Comparison of ENCODE assay signal across 16 cellular contexts in the genomic region with DNA sequence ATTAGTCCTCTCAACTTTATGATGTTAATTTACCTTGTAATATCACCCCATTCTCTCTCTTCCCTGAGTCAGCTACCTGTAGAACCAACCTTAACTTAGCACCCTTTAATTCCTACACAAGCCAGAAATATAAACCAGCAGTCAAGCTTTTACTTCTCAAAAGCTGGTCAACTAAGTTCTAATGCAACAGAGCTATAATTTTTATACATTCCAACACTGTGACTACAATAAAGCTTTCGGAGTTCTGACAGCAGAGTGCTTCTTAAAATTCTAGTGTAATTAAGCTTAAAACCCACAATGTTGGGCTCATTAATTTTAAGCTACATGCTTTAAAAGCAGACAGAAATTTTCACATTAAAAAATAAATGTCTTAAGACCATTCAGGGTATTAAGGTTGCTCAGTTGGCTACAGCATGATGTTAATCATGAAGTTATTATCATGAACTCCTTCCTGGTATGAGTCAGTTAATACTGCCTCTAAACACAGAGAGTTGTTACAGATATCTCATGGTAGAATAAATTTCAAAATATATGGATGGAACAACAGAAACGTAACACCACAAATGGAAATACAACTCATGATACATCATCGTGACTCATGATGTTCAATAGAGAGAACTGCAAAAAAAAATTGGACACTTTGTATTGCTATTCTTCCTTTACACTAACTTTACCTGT.
DNase-seq lines count a peak whose midpoint lies in the region; ATAC-seq and TF ChIP-seq lines count a peak whose summit lies in the region.
"Had no signal": no experiment of that assay in that cellular context is flagged by ENCODE, and none has a peak within 500 bp of the region (broad histone marks: within the 10 kb centered on the region; RNA-seq: fewer than 3 reads in every experiment).

No MANE protein-coding gene starts in this region.

- no peaks in the 10 kb centered on the region for H3K36me3 ChIP-seq in breast epithelium

- peak overlapping the region; percentile 97 for H3K27ac Mint-ChIP-seq in MCF 10A (ENCODE audit: low read depth, unreplicated experiment)
- no peak overlapping the region for H3K27ac Mint-ChIP-seq in WTC11
- H3K27ac Mint-ChIP-seq: activated CD8-positive, alpha-beta T cell treated with anti-CD3 and anti-CD28 coated beads, Interleukin-2, amount 10 ng/mL, durations not matched to agents 7 days and 5 days; activated naive CD8-positive, alpha-beta T cell treated with anti-CD3 and anti-CD28 coated beads for 36 hours had no signal

- no peak for ATAC-seq in HG03045 (IDR thresholded peaks at IDR 0.05; ENCODE audit: unreplicated experiment)
- no peak for ATAC-seq in WTC11
- ATAC-seq: activated CD8-positive, alpha-beta T cell treated with anti-CD3 and anti-CD28 coated beads, Interleukin-2, amount 10 ng/mL, durations not matched to agents 7 days and 5 days had no signal

- H3K4me3 Mint-ChIP-seq in MCF 10A (ENCODE audit: unreplicated experiment), result peak overlapping the region; percentile 55
- H3K4me3 Mint-ChIP-seq in WTC11, result no peak overlapping the region
- H3K4me3 Mint-ChIP-seq: activated CD8-positive, alpha-beta T cell treated with anti-CD3 and anti-CD28 coated beads, Interleukin-2, amount 10 ng/mL, durations not matched to agents 7 days and 5 days; activated naive CD8-positive, alpha-beta T cell treated with anti-CD3 and anti-CD28 coated beads for 36 hours had no signal

- no peak for TF ChIP-seq CTCF in MCF 10A (IDR thresholded peaks at IDR 0.05; ENCODE audit: unreplicated experiment)
- no peak for TF ChIP-seq CTCF in breast epithelium (IDR thresholded peaks at IDR 0.05)
- TF ChIP-seq CTCF in astrocyte of the spinal cord (IDR thresholded peaks at IDR 0.05; ENCODE audit: low read depth, low read length), result no peak
- no peak for TF ChIP-seq CTCF in WTC11 (IDR thresholded peaks at IDR 0.05)

- DNase-seq in MCF 10A (ENCODE audit: unreplicated experiment) (peak; percentile 89), breast epithelium (ENCODE audit: low spot score in 2 of 2) (no peak), astrocyte of the spinal cord (ENCODE audit: low read depth, low spot score) (peak; percentile 91), iris pigment epithelial cell (ENCODE audit: low read depth) (peak; percentile 96), DMS 273 (lab: John Stamatoyannopoulos, UW; ENCODE audit: unreplicated experiment) (no peak), WTC11 (ENCODE audit: low spot score) (no peak)
- no peak for DNase-seq in activated CD4-positive, alpha-beta T cell treated with anti-CD3 and anti-CD28 coated beads for 4 hours
- DNase-seq: 8988T; activated CD8-positive, alpha-beta T cell treated with anti-CD3 and anti-CD28 coated beads, Interleukin-2, amount 10 ng/mL, durations not matched to agents 7 days and 5 days; activated naive CD8-positive, alpha-beta T cell treated with anti-CD3 and anti-CD28 coated beads for 36 hours; heart left ventricle; NCI-H2171; SIG-M5; stimulated activated CD4-positive, alpha-beta T cell treated with anti-CD3 and anti-CD28 coated beads, Interleukin-4, amount 100 ng/mL, for 24 hours; testis had no signal

- no peaks in the 10 kb centered on the region for H3K9me3 Mint-ChIP-seq in MCF 10A (ENCODE audit: unreplicated experiment)
- no peaks in the 10 kb centered on the region for H3K9me3 Mint-ChIP-seq in WTC11
- H3K9me3 Mint-ChIP-seq: activated naive CD8-positive, alpha-beta T cell treated with anti-CD3 and anti-CD28 coated beads for 36 hours had no signal

- H3K9me3 ChIP-seq in breast epithelium, result no peaks in the 10 kb centered on the region
- H3K9me3 ChIP-seq: heart left ventricle, testis had no signal

- in situ Hi-C loops in astrocyte of the spinal cord (cut with HindIII; ENCODE audit: low sequenced_read_pairs), result no loop called here

- TF ChIP-seq POLR2A in breast epithelium (IDR thresholded peaks at IDR 0.05), result no peak

- H3K4me3 ChIP-seq in breast epithelium (no peak overlapping the region), astrocyte of the spinal cord (ENCODE audit: low read depth, low read length) (no peak overlapping the region)
- H3K4me3 ChIP-seq: heart left ventricle, testis had no signal

- intact Hi-C loops in MCF 10A (cut with micrococcal nuclease), result loop anchor here (2.0 to 10.0 kb wide), 2 partner anchors 126 to 192 kb away; partner anchors contain the start of gene EPS8
- intact Hi-C loops in breast epithelium (cut with DNase I; ENCODE audit: low total_unique reads), result no loop called here

- peak overlapping the region in 1 of 2 donors; percentile 53 for H3K27ac ChIP-seq in breast epithelium
- H3K27ac ChIP-seq: heart left ventricle, testis had no signal

- POLR2A ChIA-PET in MCF 10A (lab: Yijun Ruan, JAX), result interaction anchor here (0.6 to 2.4 kb wide), 18 partner anchors 13 to 859 kb away, joined by 3 to 17 read pairs (median 3); partner anchors contain the start of genes C12orf60, DERA, EPS8 and STRAP
- POLR2A ChIA-PET in WTC11 (lab: Charles Lee), result interaction anchor here (0.7 kb wide), 1 partner anchor 127 kb away, joined by 6 read pairs; no protein-coding TSS in a partner anchor

- CTCF ChIA-PET in MCF 10A (lab: Yijun Ruan, JAX) (interaction anchor here (0.6 to 2.0 kb wide), 8 partner anchors 11 to 140 kb away, joined by 3 to 9 read pairs (median 4); no protein-coding TSS in a partner anchor), WTC11 (lab: Charles Lee) (no interaction called here)

- H3K4me1 Mint-ChIP-seq in MCF 10A (ENCODE audit: insufficient read depth, unreplicated experiment) (peaks cover 12% of the 10 kb centered on the region), WTC11 (peaks cover 5% of the 10 kb centered on the region)
- H3K4me1 Mint-ChIP-seq: activated naive CD8-positive, alpha-beta T cell treated with anti-CD3 and anti-CD28 coated beads for 36 hours had no signal

- H3K36me3 Mint-ChIP-seq in MCF 10A (ENCODE audit: insufficient read depth, unreplicated experiment) (peaks cover 17% of the 10 kb centered on the region), WTC11 (no peaks in the 10 kb centered on the region)
- H3K36me3 Mint-ChIP-seq: activated naive CD8-positive, alpha-beta T cell treated with anti-CD3 and anti-CD28 coated beads for 36 hours had no signal

- no peaks in the 10 kb centered on the region for H3K4me1 ChIP-seq in breast epithelium
- H3K4me1 ChIP-seq: heart left ventricle, testis had no signal

- H3K27me3 Mint-ChIP-seq in MCF 10A (ENCODE audit: insufficient read depth, unreplicated experiment), result no peaks in the 10 kb centered on the region
- no peaks in the 10 kb centered on the region for H3K27me3 Mint-ChIP-seq in WTC11 (ENCODE audit: low read depth)
- H3K27me3 Mint-ChIP-seq: activated naive CD8-positive, alpha-beta T cell treated with anti-CD3 and anti-CD28 coated beads for 36 hours had no signal

- H3K27me3 ChIP-seq in breast epithelium, result no peaks in the 10 kb centered on the region
- H3K27me3 ChIP-seq: heart left ventricle, testis had no signal

- BruUV-seq in MCF 10A (replicated peaks; lab: Mats Ljungman, UMichigan), result TSS peak; percentile 62

TF ChIP-seq in WTC11, 78 proteins besides CTCF, POLR2A, EP300 and RAD21 (continues in another document):
- TF ChIP-seq ESRRA (CRISPR knock-in tag; IDR thresholded peaks at IDR 0.05; ENCODE audit: borderline replicate concordance) (no peak), HMGA2 (CRISPR knock-in tag; IDR thresholded peaks at IDR 0.05) (no peak), CDX4 (CRISPR knock-in tag; IDR thresholded peaks at IDR 0.05; ENCODE audit: borderline replicate concordance) (no peak), ATF3 (CRISPR knock-in tag; conservative IDR thresholded peaks at IDR 0.05) (no peak), RELA (CRISPR knock-in tag; IDR thresholded peaks at IDR 0.05; ENCODE audit: borderline replicate concordance) (no peak), GTF2I (CRISPR knock-in tag; conservative IDR thresholded peaks at IDR 0.05) (no peak), NFATC4 (CRISPR knock-in tag; IDR thresholded peaks at IDR 0.05) (no peak), FOXK1 (CRISPR knock-in tag; IDR thresholded peaks at IDR 0.05) (no peak), ZNF121 (CRISPR knock-in tag; IDR thresholded peaks at IDR 0.05) (no peak)
- TF ChIP-seq, protein P1, sequence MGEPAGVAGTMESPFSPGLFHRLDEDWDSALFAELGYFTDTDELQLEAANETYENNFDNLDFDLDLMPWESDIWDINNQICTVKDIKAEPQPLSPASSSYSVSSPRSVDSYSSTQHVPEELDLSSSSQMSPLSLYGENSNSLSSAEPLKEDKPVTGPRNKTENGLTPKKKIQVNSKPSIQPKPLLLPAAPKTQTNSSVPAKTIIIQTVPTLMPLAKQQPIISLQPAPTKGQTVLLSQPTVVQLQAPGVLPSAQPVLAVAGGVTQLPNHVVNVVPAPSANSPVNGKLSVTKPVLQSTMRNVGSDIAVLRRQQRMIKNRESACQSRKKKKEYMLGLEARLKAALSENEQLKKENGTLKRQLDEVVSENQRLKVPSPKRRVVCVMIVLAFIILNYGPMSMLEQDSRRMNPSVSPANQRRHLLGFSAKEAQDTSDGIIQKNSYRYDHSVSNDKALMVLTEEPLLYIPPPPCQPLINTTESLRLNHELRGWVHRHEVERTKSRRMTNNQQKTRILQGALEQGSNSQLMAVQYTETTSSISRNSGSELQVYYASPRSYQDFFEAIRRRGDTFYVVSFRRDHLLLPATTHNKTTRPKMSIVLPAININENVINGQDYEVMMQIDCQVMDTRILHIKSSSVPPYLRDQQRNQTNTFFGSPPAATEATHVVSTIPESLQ (CRISPR knock-in tag; IDR thresholded peaks at IDR 0.05), result no peak
- TF ChIP-seq, protein P2, sequence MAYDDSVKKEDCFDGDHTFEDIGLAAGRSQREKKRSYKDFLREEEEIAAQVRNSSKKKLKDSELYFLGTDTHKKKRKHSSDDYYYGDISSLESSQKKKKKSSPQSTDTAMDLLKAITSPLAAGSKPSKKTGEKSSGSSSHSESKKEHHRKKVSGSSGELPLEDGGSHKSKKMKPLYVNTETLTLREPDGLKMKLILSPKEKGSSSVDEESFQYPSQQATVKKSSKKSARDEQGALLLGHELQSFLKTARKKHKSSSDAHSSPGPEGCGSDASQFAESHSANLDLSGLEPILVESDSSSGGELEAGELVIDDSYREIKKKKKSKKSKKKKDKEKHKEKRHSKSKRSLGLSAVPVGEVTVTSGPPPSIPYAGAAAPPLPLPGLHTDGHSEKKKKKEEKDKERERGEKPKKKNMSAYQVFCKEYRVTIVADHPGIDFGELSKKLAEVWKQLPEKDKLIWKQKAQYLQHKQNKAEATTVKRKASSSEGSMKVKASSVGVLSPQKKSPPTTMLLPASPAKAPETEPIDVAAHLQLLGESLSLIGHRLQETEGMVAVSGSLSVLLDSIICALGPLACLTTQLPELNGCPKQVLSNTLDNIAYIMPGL (CRISPR knock-in tag; IDR thresholded peaks at IDR 0.05), result no peak

Comparison
In these comparisons a context has a peak if more than half of its experiments do, and no peak if none do; other contexts are left out.
1. DNase-seq: peak in MCF 10A (single experiment), astrocyte of the spinal cord (single experiment) and iris pigment epithelial cell (single experiment); none in breast epithelium (0 of 2), activated CD4-positive, alpha-beta T cell treated with anti-CD3 and anti-CD28 coated beads for 4 hours (0 of 2), DMS 273 (single experiment) and WTC11 (single experiment).